ENCODE assay signal across 8 cellular contexts in the genomic region with DNA sequence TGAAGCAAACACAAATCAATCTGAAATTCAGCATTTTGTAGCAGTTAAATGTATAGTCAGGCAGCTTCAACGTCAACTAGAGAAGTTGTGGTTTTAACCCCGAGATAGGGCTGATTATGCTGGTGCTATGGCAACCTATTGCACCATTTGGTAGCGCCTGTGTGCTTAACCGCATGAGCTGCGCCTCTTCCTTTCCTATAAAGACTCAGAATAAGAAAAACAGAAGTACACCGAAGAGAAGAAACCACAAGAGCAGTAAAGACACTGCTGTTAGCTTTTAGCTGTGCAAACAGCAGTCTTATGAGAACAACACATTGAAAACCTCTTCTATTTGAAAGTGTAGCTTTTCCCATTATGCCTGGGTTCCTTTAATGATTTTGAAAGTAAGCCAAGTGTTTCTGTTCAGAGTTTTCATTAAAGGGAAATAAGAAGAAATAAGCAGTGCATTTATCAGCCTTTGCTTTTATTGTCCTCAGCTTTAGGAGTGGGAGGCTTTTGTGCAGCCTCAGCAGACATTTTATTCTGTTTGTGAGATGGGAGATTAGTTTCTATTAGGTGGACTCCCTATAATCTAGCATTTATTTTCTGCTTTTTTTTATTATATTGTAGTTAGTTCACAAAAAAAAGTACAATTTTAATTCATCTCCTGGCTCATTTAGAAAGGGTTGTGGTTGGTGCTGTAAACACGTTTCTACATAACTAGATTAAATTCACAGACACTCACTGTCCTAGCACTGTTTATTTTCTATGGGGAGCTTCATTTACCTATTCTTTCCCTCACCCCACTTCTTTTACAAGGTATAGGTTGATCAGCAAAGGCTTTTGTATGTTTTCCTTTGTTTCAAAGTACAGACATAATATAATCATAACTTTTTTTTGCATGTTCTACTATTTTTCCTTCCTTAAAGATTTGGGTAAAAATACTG. TPM values are rescaled to one million over a fixed set of nuclear protein-coding genes. Genes with fewer than 3 reads are reported as not detected.
DNase-seq lines count a peak whose midpoint lies in the region; ATAC-seq and TF ChIP-seq lines count a peak whose summit lies in the region.

No MANE protein-coding gene starts in this region.

- H3K4me3 ChIP-seq in PC-3 (ENCODE audit: low read length) (peak overlapping the region; percentile 32; the same call in 1 of the 2 replicates), foreskin fibroblast (ENCODE audit: low read depth in 1 of 2, low read length in 2 of 2) (peak overlapping the region in 1 of 2 donors; percentile 2), aorta (ENCODE audit: low read length in 2 of 2) (no peak overlapping the region)

- peak overlapping the region; percentile 76 for H3K4me2 ChIP-seq in PC-3 (ENCODE audit: low read length)

- TF ChIP-seq CTCF in PC-3 (conservative IDR thresholded peaks at IDR 0.05; ENCODE audit: low read depth, low read length) (no peak), foreskin fibroblast (IDR thresholded peaks at IDR 0.05; ENCODE audit: low read depth, low read length) (no peak)

- no peaks in the 10 kb centered on the region for H3K9me2 ChIP-seq in PC-3 (replicated peaks; ENCODE audit: low read length)

- intact Hi-C loops in PC-3 (cut with micrococcal nuclease) (loop anchor here (1.0 to 10.0 kb wide), 8 partner anchors 13 to 1067 kb away; a partner anchor contains a TSS), posterior vena cava (cut with DNase I) (loop anchor here in 1 of 2 donors (5.0 kb wide), 1 partner anchor 1315 kb away; no protein-coding TSS in a partner anchor), aorta (cut with DNase I) (no loop called here)

- peak; percentile 84 for DNase-seq in COR-L47 (lab: John Stamatoyannopoulos, UW)
- DNase-seq in PC-3 = peak; percentile 91
- peak; percentile 80 to 84 for DNase-seq in activated T-cell treated with anti-CD3 and anti-CD28 coated beads, Interleukin-2, amount 50 U/mL, for 72 hours
- peak; percentile 84 to 90 for DNase-seq in foreskin fibroblast
- DNase-seq in posterior vena cava (ENCODE audit: low spot score) = peak; percentile 86
- DNase-seq in aorta = peak in 1 of 2 donors; percentile 83

- H3K27ac ChIP-seq in PC-3 (ENCODE audit: low read length) = peak overlapping the region; percentile 97
- no peak overlapping the region for H3K27ac ChIP-seq in aorta (ENCODE audit: low read depth in 1 of 2, low read length in 2 of 2)

- H3K27me3 ChIP-seq in PC-3 (ENCODE audit: low read length) (no peaks in the 10 kb centered on the region), aorta (ENCODE audit: control insufficient read depth in 1 of 2, insufficient read depth in 2 of 2, low read length in 1 of 2) (no peaks in the 10 kb centered on the region)

- H3K27ac Mint-ChIP-seq in activated T-cell treated with anti-CD3 and anti-CD28 coated beads, Interleukin-2, amount 50 U/mL, for 72 hours = peak overlapping the region; percentile 97

- peaks cover 94% of the 10 kb centered on the region for H3K4me1 Mint-ChIP-seq in activated T-cell treated with anti-CD3 and anti-CD28 coated beads, Interleukin-2, amount 50 U/mL, for 72 hours (ENCODE audit: low read depth)

- H3K9me3 ChIP-seq in PC-3 (ENCODE audit: low read length) (no peaks in the 10 kb centered on the region), aorta (ENCODE audit: control insufficient read depth, low read length) (no peaks in the 10 kb centered on the region)

- peak overlapping the region; percentile 76 for H3K9ac ChIP-seq in PC-3 (ENCODE audit: low read length)

- ATAC-seq in GM19467 (IDR thresholded peaks at IDR 0.05; ENCODE audit: unreplicated experiment) (peak; percentile 98), HG03558 (IDR thresholded peaks at IDR 0.05; ENCODE audit: extremely low read depth, unreplicated experiment) (peak; percentile 94), PC-3 (peak; percentile 86), aorta (ENCODE audit: low FRiP score) (peak; percentile 83)
- peak; percentile 83 to 90 for ATAC-seq in activated T-cell treated with anti-CD3 and anti-CD28 coated beads, Interleukin-2, amount 50 U/mL, for 72 hours (replicated peaks in 1 of 2)

- CTCF ChIA-PET in PC-3 (lab: Charles Lee) = no interaction called here

- H3K4me1 ChIP-seq in PC-3 (ENCODE audit: insufficient read depth, low read length) (peaks cover 52% of the 10 kb centered on the region), aorta (ENCODE audit: control insufficient read depth in 1 of 2, insufficient read depth in 2 of 2, low read length in 2 of 2) (no peaks in the 10 kb centered on the region)

- H3K36me3 ChIP-seq in PC-3 (ENCODE audit: low read depth, low read length) (no peaks in the 10 kb centered on the region), aorta (ENCODE audit: control insufficient read depth in 1 of 2, insufficient read depth in 2 of 2, low read length in 1 of 2) (no peaks in the 10 kb centered on the region)

- peak overlapping the region; percentile 74 to 92 for H3K4me3 Mint-ChIP-seq in activated T-cell treated with anti-CD3 and anti-CD28 coated beads, Interleukin-2, amount 50 U/mL, for 72 hours

- 24 to 27% methylated on average over 7 of the region's 7 CpGs for WGBS in aorta, 2 donors

- H3K27me3 Mint-ChIP-seq in activated T-cell treated with anti-CD3 and anti-CD28 coated beads, Interleukin-2, amount 50 U/mL, for 72 hours (ENCODE audit: low read depth) = no peaks in the 10 kb centered on the region

- POLR2A ChIA-PET in PC-3 (lab: Charles Lee; ENCODE audit: unreplicated experiment) = interaction anchor here (0.7 to 1.0 kb wide), 3 partner anchors 25 to 1697 kb away, joined by 3 to 5 read pairs (median 4); no protein-coding TSS in a partner anchor

- H3K36me3 Mint-ChIP-seq in activated T-cell treated with anti-CD3 and anti-CD28 coated beads, Interleukin-2, amount 50 U/mL, for 72 hours (ENCODE audit: insufficient read depth in 2 of 2) = peaks cover 4 to 21% of the 10 kb centered on the region in 2 donors

- no peaks in the 10 kb centered on the region for H3K79me2 ChIP-seq in PC-3 (ENCODE audit: low read length)

- H2AFZ ChIP-seq in PC-3 (ENCODE audit: low read length) = no peak overlapping the region

- H3K9me3 Mint-ChIP-seq in activated T-cell treated with anti-CD3 and anti-CD28 coated beads, Interleukin-2, amount 50 U/mL, for 72 hours = no peaks in the 10 kb centered on the region

- TSS peak; percentile 90 for BruUV-seq in PC-3 (replicated peaks; lab: Mats Ljungman, UMichigan)

- peaks cover 10% of the 10 kb centered on the region for H3F3A ChIP-seq in PC-3 (ENCODE audit: low read length, unreplicated experiment)

- H4K20me1 ChIP-seq in PC-3 (ENCODE audit: low read length) = no peaks in the 10 kb centered on the region

RNA-seq across cellular contexts. Expression of a gene that starts 43.3 kb away (rescaled TPM):
- 0.11 TPM in 1 of 2 replicates, not detected in the other for total RNA-seq in PC-3 (2014; rRNA removed)
- total RNA-seq in activated T-cell treated with anti-CD3 and anti-CD28 coated beads, Interleukin-2, amount 50 U/mL, for 72 hours = 100 to 1,000 TPM; 490 to 545 TPM
- 10 to 100 TPM; 30.8 to 41.7 TPM for total RNA-seq in posterior vena cava
- total RNA-seq in aorta = 10 to 100 TPM; 46.6 to 89.9 TPM
- 10 to 100 TPM in 1 of 2 donors, 1 to 10 TPM in 1; 1.4 to 12.9 TPM for polyA plus RNA-seq in aorta

Comparison
In these comparisons a context has a peak if more than half of its experiments do, and no peak if none do; other contexts are left out.
1. RNA of a gene that starts 43.3 kb away (total RNA-seq): 490 to 545 TPM in activated T-cell treated with anti-CD3 and anti-CD28 coated beads, Interleukin-2, amount 50 U/mL, for 72 hours, 46.6 to 89.9 TPM in aorta and 30.8 to 41.7 TPM in posterior vena cava; 0.11 TPM in PC-3; every median in the first group is over 10 times any median in the second.
2. Peak in every context shown above with its lines, with median percentiles within 50 percentile points of each other: ATAC-seq.